ENCODE assay signal across 1 cellular context in the genomic region with DNA sequence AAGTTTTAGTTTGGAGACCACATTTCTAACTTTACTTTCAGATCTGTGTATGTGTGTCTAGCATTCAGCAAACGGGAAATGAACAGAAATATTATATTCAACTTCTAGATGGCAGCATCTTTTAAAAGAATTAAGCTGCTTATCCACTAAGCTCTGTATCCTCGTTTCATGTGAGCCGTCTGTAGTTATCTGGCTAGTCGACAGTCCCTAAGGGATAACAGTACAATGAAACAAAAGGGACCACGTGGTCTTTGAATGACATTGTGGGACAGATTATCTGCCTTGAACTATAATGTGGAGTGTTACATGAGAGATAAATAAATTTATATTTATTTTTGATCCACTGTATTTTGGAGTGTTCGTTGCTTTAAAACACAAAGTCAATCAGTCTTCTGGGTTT.
TF ChIP-seq lines count a peak whose summit lies in the region.

No MANE protein-coding gene starts in this region.

TF ChIP-seq in GM23338, 12 proteins besides CTCF, POLR2A, EP300 and RAD21 (continued from another document):
- TF ChIP-seq, protein P1, sequence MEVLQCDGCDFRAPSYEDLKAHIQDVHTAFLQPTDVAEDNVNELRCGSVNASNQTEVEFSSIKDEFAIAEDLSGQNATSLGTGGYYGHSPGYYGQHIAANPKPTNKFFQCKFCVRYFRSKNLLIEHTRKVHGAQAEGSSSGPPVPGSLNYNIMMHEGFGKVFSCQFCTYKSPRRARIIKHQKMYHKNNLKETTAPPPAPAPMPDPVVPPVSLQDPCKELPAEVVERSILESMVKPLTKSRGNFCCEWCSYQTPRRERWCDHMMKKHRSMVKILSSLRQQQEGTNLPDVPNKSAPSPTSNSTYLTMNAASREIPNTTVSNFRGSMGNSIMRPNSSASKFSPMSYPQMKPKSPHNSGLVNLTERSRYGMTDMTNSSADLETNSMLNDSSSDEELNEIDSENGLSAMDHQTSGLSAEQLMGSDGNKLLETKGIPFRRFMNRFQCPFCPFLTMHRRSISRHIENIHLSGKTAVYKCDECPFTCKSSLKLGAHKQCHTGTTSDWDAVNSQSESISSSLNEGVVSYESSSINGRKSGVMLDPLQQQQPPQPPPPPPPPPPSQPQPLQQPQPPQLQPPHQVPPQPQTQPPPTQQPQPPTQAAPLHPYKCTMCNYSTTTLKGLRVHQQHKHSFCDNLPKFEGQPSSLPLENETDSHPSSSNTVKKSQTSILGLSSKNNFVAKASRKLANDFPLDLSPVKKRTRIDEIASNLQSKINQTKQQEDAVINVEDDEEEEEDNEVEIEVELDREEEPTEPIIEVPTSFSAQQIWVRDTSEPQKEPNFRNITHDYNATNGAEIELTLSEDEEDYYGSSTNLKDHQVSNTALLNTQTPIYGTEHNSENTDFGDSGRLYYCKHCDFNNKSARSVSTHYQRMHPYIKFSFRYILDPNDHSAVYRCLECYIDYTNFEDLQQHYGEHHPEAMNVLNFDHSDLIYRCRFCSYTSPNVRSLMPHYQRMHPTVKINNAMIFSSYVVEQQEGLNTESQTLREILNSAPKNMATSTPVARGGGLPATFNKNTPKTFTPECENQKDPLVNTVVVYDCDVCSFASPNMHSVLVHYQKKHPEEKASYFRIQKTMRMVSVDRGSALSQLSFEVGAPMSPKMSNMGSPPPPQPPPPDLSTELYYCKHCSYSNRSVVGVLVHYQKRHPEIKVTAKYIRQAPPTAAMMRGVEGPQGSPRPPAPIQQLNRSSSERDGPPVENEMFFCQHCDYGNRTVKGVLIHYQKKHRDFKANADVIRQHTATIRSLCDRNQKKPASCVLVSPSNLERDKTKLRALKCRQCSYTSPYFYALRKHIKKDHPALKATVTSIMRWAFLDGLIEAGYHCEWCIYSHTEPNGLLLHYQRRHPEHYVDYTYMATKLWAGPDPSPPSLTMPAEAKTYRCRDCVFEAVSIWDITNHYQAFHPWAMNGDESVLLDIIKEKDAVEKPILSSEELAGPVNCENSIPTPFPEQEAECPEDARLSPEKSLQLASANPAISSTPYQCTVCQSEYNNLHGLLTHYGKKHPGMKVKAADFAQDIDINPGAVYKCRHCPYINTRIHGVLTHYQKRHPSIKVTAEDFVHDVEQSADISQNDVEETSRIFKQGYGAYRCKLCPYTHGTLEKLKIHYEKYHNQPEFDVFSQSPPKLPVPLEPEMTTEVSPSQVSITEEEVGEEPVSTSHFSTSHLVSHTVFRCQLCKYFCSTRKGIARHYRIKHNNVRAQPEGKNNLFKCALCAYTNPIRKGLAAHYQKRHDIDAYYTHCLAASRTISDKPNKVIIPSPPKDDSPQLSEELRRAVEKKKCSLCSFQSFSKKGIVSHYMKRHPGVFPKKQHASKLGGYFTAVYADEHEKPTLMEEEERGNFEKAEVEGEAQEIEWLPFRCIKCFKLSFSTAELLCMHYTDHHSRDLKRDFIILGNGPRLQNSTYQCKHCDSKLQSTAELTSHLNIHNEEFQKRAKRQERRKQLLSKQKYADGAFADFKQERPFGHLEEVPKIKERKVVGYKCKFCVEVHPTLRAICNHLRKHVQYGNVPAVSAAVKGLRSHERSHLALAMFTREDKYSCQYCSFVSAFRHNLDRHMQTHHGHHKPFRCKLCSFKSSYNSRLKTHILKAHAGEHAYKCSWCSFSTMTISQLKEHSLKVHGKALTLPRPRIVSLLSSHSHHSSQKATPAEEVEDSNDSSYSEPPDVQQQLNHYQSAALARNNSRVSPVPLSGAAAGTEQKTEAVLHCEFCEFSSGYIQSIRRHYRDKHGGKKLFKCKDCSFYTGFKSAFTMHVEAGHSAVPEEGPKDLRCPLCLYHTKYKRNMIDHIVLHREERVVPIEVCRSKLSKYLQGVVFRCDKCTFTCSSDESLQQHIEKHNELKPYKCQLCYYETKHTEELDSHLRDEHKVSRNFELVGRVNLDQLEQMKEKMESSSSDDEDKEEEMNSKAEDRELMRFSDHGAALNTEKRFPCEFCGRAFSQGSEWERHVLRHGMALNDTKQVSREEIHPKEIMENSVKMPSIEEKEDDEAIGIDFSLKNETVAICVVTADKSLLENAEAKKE (CRISPR knock-in tag; IDR thresholded peaks at IDR 0.05) = no peak
- no peak for TF ChIP-seq POLR2AphosphoS5 (IDR thresholded peaks at IDR 0.05; ENCODE audit: low read depth)
